ENCODE assay signal across 11 cellular contexts in genomic region chr1:174788981-174789380, GRCh38.
DNase-seq lines count a peak whose midpoint lies in the region; ATAC-seq and TF ChIP-seq lines count a peak whose summit lies in the region.
"Had no signal": no experiment of that assay in that cellular context is flagged by ENCODE, and none has a peak within 500 bp of the region (broad histone marks: within the 10 kb centered on the region; RNA-seq: fewer than 3 reads in every experiment).

No MANE protein-coding gene starts in this region.

- no TSS peak for BruUV-seq in PC-3 (replicated peaks; lab: Mats Ljungman, UMichigan)

- peak; percentile 53 for DNase-seq in H4 (ENCODE audit: low spot score)
- DNase-seq in PC-3 = peak; percentile 67
- peak; percentile 39 for DNase-seq in epidermal melanocyte (ENCODE audit: insufficient read length, low spot score)
- no peak for DNase-seq in stimulated activated naive B cell treated with anti-CD40 and anti-IgM and Interleukin-4, amounts not matched to agents 10 μg/mL and 1 μg/mL and 100 μg/mL, for 72 hours
- no peak for DNase-seq in NCI-H2171 treated with DMSO at 0.1 percent for 48 hours (lab: John Stamatoyannopoulos, UW)
- no peak for DNase-seq in NCI-H1092 treated with DMSO at 0.1 percent for 48 hours (lab: John Stamatoyannopoulos, UW)
- no peak for DNase-seq in activated CD8-positive, alpha-beta memory T cell treated with anti-CD3 and anti-CD28 coated beads, Interleukin-2, amount 50 U/mL, for 48 hours
- DNase-seq: effector memory CD8-positive, alpha-beta T cell had no signal

- peak overlapping the region; percentile 87 for H3K27ac ChIP-seq in PC-3 (ENCODE audit: low read length)
- H3K27ac ChIP-seq: prostate gland had no signal

- H3K4me1 Mint-ChIP-seq in stimulated activated naive B cell treated with anti-CD40 and anti-IgM and Interleukin-4, amounts not matched to agents 10 μg/mL and 1 μg/mL and 100 μg/mL, for 72 hours = peaks cover 9 to 27% of the 10 kb centered on the region in 2 donors

- no peak overlapping the region for H3K4me3 Mint-ChIP-seq in stimulated activated naive B cell treated with anti-CD40 and anti-IgM and Interleukin-4, amounts not matched to agents 10 μg/mL and 1 μg/mL and 100 μg/mL, for 72 hours
- H3K4me3 Mint-ChIP-seq: activated T-helper 17 cell treated with anti-CD3 and anti-CD28 coated beads, Interleukin-2, amount 50 U/mL, for 72 hours; effector memory CD8-positive, alpha-beta T cell had no signal

- H3K4me2 ChIP-seq in PC-3 (ENCODE audit: low read length) = peak overlapping the region; percentile 64

- H3K36me3 Mint-ChIP-seq in stimulated activated naive B cell treated with anti-CD40 and anti-IgM and Interleukin-4, amounts not matched to agents 10 μg/mL and 1 μg/mL and 100 μg/mL, for 72 hours = peaks cover 0 to 3% of the 10 kb centered on the region in 2 donors

- H3K79me2 ChIP-seq in PC-3 (ENCODE audit: low read length) = no peaks in the 10 kb centered on the region

- H3K9ac ChIP-seq in PC-3 (ENCODE audit: low read length) = peak overlapping the region; percentile 36; the same call in 1 of the 2 replicates

- H3K27me3 ChIP-seq in PC-3 (ENCODE audit: low read length) = no peaks in the 10 kb centered on the region

- intact Hi-C loops in PC-3 (cut with micrococcal nuclease) = no loop called here

- H3K9me3 ChIP-seq in PC-3 (ENCODE audit: low read length) = no peaks in the 10 kb centered on the region
- H3K9me3 ChIP-seq: prostate gland had no signal

- peak overlapping the region; percentile 47 for H3K27ac Mint-ChIP-seq in stimulated activated naive B cell treated with anti-CD40 and anti-IgM and Interleukin-4, amounts not matched to agents 10 μg/mL and 1 μg/mL and 100 μg/mL, for 72 hours
- H3K27ac Mint-ChIP-seq: activated T-helper 17 cell treated with anti-CD3 and anti-CD28 coated beads, Interleukin-2, amount 50 U/mL, for 72 hours had no signal

- peak; percentile 48 for ATAC-seq in PC-3
- no peak for ATAC-seq in stimulated activated naive B cell treated with anti-CD40 and anti-IgM and Interleukin-4, amounts not matched to agents 10 μg/mL and 1 μg/mL and 100 μg/mL, for 72 hours (replicated peaks)
- no peak for ATAC-seq in GM21515 (IDR thresholded peaks at IDR 0.05; ENCODE audit: unreplicated experiment)

- no peaks in the 10 kb centered on the region for H3K36me3 ChIP-seq in PC-3 (ENCODE audit: low read depth, low read length)
- H3K36me3 ChIP-seq: prostate gland had no signal

- H2AFZ ChIP-seq in PC-3 (ENCODE audit: low read length) = no peak overlapping the region

- POLR2A ChIA-PET in PC-3 (lab: Charles Lee; ENCODE audit: unreplicated experiment) = no interaction called here

- no peaks in the 10 kb centered on the region for H3K9me2 ChIP-seq in PC-3 (replicated peaks; ENCODE audit: low read length)

- peak overlapping the region; percentile 13; the same call in 1 of the 2 replicates for H3K4me3 ChIP-seq in PC-3 (ENCODE audit: low read length)
- H3K4me3 ChIP-seq: prostate gland had no signal

- H3K9me3 Mint-ChIP-seq in stimulated activated naive B cell treated with anti-CD40 and anti-IgM and Interleukin-4, amounts not matched to agents 10 μg/mL and 1 μg/mL and 100 μg/mL, for 72 hours = no peaks in the 10 kb centered on the region
- H3K9me3 Mint-ChIP-seq: activated T-helper 17 cell treated with anti-CD3 and anti-CD28 coated beads, Interleukin-2, amount 50 U/mL, for 72 hours; effector memory CD8-positive, alpha-beta T cell had no signal

- peaks cover 18% of the 10 kb centered on the region for H3K4me1 ChIP-seq in PC-3 (ENCODE audit: insufficient read depth, low read length)
- H3K4me1 ChIP-seq: prostate gland had no signal

- no peaks in the 10 kb centered on the region for H3F3A ChIP-seq in PC-3 (ENCODE audit: low read length, unreplicated experiment)

- no peak for TF ChIP-seq CTCF in PC-3 (conservative IDR thresholded peaks at IDR 0.05; ENCODE audit: low read depth, low read length)

- CTCF ChIA-PET in PC-3 (lab: Charles Lee) = no interaction called here

- no peaks in the 10 kb centered on the region for H3K27me3 Mint-ChIP-seq in stimulated activated naive B cell treated with anti-CD40 and anti-IgM and Interleukin-4, amounts not matched to agents 10 μg/mL and 1 μg/mL and 100 μg/mL, for 72 hours
- H3K27me3 Mint-ChIP-seq: activated T-helper 17 cell treated with anti-CD3 and anti-CD28 coated beads, Interleukin-2, amount 50 U/mL, for 72 hours; effector memory CD8-positive, alpha-beta T cell had no signal

- H4K20me1 ChIP-seq in PC-3 (ENCODE audit: low read length) = no peaks in the 10 kb centered on the region

Comparison
In these comparisons a context has a peak if more than half of its experiments do, and no peak if none do; other contexts are left out.
1. DNase-seq: peak in H4 (single experiment), PC-3 (single experiment) and epidermal melanocyte (single experiment); none in stimulated activated naive B cell treated with anti-CD40 and anti-IgM and Interleukin-4, amounts not matched to agents 10 μg/mL and 1 μg/mL and 100 μg/mL, for 72 hours (single experiment), NCI-H2171 treated with DMSO at 0.1 percent for 48 hours (single experiment), NCI-H1092 treated with DMSO at 0.1 percent for 48 hours (single experiment) and activated CD8-positive, alpha-beta memory T cell treated with anti-CD3 and anti-CD28 coated beads, Interleukin-2, amount 50 U/mL, for 48 hours (single experiment).